ENCODE assay signal across 10 cellular contexts in the genomic region with DNA sequence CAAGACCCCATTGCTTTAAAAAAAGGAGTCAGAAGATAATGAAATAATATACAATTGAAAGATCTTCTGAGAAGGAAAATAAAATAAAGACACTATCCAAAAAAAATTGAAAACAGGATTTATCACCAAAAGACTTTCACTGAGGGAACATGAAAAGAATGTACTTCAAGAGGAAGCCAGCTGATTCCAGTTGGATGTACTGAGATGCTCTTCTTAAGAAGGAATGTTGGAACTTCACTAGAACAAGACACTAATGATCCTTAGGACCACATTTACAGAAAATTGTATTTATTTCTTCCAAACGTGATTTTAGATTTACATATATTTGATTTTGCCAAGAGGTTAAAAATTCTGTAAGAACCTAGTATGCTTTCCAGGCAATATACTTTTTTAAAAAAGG.
"Had no signal": no experiment of that assay in that cellular context is flagged by ENCODE, and none has a peak within 500 bp of the region (broad histone marks: within the 10 kb centered on the region; RNA-seq: fewer than 3 reads in every experiment).

No MANE protein-coding gene starts in this region.

- H3K27ac ChIP-seq: gastrocnemius medialis, lower lobe of right lung, neutrophil, testis had no signal

- H3K9me3 ChIP-seq: gastrocnemius medialis, lower lobe of right lung, neutrophil, testis had no signal

- H3K27me3 ChIP-seq: gastrocnemius medialis, neutrophil, testis had no signal

- H3K36me3 ChIP-seq: gastrocnemius medialis, lower lobe of right lung, neutrophil had no signal

- H3K4me3 ChIP-seq: gastrocnemius medialis, lower lobe of right lung, testis had no signal

- H3K4me1 ChIP-seq: gastrocnemius medialis, lower lobe of right lung, testis had no signal

- ATAC-seq: lower lobe of right lung; naive thymus-derived CD8-positive, alpha-beta T cell had no signal

- DNase-seq: activated CD4-positive, alpha-beta T cell treated with anti-CD3 and anti-CD28 coated beads, Interleukin-2, amount 50 U/mL, for 4 hours; activated CD4-positive, CD25-positive, alpha-beta regulatory T cell treated with anti-CD3 and anti-CD28 coated beads, Interleukin-2, amount 50 U/mL, for 72 hours; activated T-cell treated with anti-CD3 and anti-CD28 coated beads, Interleukin-2, amount 50 U/mL, for 1 hour; gastrocnemius medialis; lower lobe of right lung; naive thymus-derived CD8-positive, alpha-beta T cell; stimulated activated CD4-positive, alpha-beta T cell treated with anti-CD3 and anti-CD28 coated beads, Interleukin-2, amount 100 ng/mL, for 24 hours; stimulated activated naive CD4-positive, alpha-beta T cell treated with Interleukin-2 at 50 U/mL for 16 hours; testis had no signal
